Comparison of ENCODE assay signal across 11 cellular contexts in genomic region chr14:105195533-105196227, GRCh38. TPM values are rescaled to one million over a fixed set of nuclear protein-coding genes. Genes with fewer than 3 reads are reported as not detected.
A peak's percentile ranks its signal among the peaks of the same experiment; 100 is the strongest.
DNase-seq lines count a peak whose midpoint lies in the region; ATAC-seq and TF ChIP-seq lines count a peak whose summit lies in the region.
"Had no signal": no experiment of that assay in that cellular context is flagged by ENCODE, and none has a peak within 500 bp of the region (broad histone marks: within the 10 kb centered on the region; RNA-seq: fewer than 3 reads in every experiment).

No MANE protein-coding gene starts in this region.

- no peak overlapping the region for H3K4ac ChIP-seq in trophoblast cell (ENCODE audit: low read depth, low read length)

- H3K14ac ChIP-seq in trophoblast cell (ENCODE audit: low read length) = no peak overlapping the region

- no peak overlapping the region for H2AFZ ChIP-seq in Karpas-422 (ENCODE audit: low read length)
- H2AFZ ChIP-seq in trophoblast cell (ENCODE audit: insufficient read depth, low read length, poor library complexity) = no peak overlapping the region
- no peak overlapping the region for H2AFZ ChIP-seq in mammary epithelial cell (ENCODE audit: low read depth, low read length)

- H3K4me3 ChIP-seq in Karpas-422 (ENCODE audit: low read length) = no peak overlapping the region
- H3K4me3 ChIP-seq in gastroesophageal sphincter = peak overlapping the region in 1 of 2 donors; percentile 30
- no peak overlapping the region for H3K4me3 ChIP-seq in trophoblast cell (ENCODE audit: low read depth, low read length)
- H3K4me3 ChIP-seq in coronary artery = no peak overlapping the region
- H3K4me3 ChIP-seq in mammary epithelial cell (replicated peaks in 1 of 3; ENCODE audit: insufficient read depth in 1 of 3, low read depth in 2 of 3, low read length in 3 of 3) = no peak overlapping the region

- dilution Hi-C loops in mammary epithelial cell (cut with HindIII; ENCODE audit: low sequenced_read_pairs) = loop anchor here (25.0 kb wide), 1 partner anchor 92 kb away; no protein-coding TSS in a partner anchor

- no peak overlapping the region for H3K18ac ChIP-seq in trophoblast cell (ENCODE audit: low read length)

- in situ Hi-C loops in mammary epithelial cell (cut with MboI; ENCODE audit: low sequenced_read_pairs in 2 of 2) = no loop called here

- no peaks in the 10 kb centered on the region for H3K9me3 ChIP-seq in Karpas-422 (ENCODE audit: low read length)
- no peaks in the 10 kb centered on the region for H3K9me3 ChIP-seq in gastroesophageal sphincter
- H3K9me3 ChIP-seq in trophoblast cell (ENCODE audit: insufficient read depth, low read depth, low read length) = peaks cover 4% of the 10 kb centered on the region
- H3K9me3 ChIP-seq in mammary epithelial cell (replicated peaks; ENCODE audit: insufficient read depth, low read length) = no peaks in the 10 kb centered on the region

- ATAC-seq in gastroesophageal sphincter = no peak

- H3K4me1 ChIP-seq in Karpas-422 (ENCODE audit: low read length) (peaks cover 5% of the 10 kb centered on the region), gastroesophageal sphincter (peaks cover 0 to 61% (median 21%) of the 10 kb centered on the region in 3 donors), trophoblast cell (ENCODE audit: control insufficient read depth in 1 of 2, insufficient read depth in 2 of 2, low read length in 2 of 2) (peaks cover 0 to 10% of the 10 kb centered on the region in 2 experiments), mammary epithelial cell (ENCODE audit: insufficient read depth, low read length) (peaks cover 11% of the 10 kb centered on the region)

- H3K27ac ChIP-seq in Karpas-422 (ENCODE audit: low read length) (no peak overlapping the region), gastroesophageal sphincter (peak overlapping the region in 3 of 4 donors; percentile 51 to 69 (median 68)), trophoblast cell (ENCODE audit: low read depth, low read length) (no peak overlapping the region), coronary artery (peak overlapping the region in 1 of 2 donors; percentile 73), mammary epithelial cell (ENCODE audit: insufficient read depth, low read depth, low read length) (no peak overlapping the region)

- DNase-seq in NCI-H82 (lab: John Stamatoyannopoulos, UW) (peak; percentile 37), NCI-H82 treated with DMSO at 0.1 percent for 48 hours (lab: John Stamatoyannopoulos, UW; ENCODE audit: unreplicated experiment) (no peak), Karpas-422 (peak; percentile 58), trophoblast cell (no peak), coronary artery (ENCODE audit: low spot score) (no peak), mammary epithelial cell (no peak)
- DNase-seq in stimulated activated CD4-positive, alpha-beta T cell treated with anti-CD3 and anti-CD28 coated beads, Interleukin-1b, Interleukin-23, amount 100 ng/mL, for 48 hours = no peak
- DNase-seq: 8988T, aorta, erythroblast had no signal

- H2AK5ac ChIP-seq in trophoblast cell (ENCODE audit: low read length) = no peak overlapping the region

- no peak overlapping the region for H4K91ac ChIP-seq in trophoblast cell (ENCODE audit: low read depth, low read length)

- no peak overlapping the region for H4K12ac ChIP-seq in trophoblast cell (ENCODE audit: low read depth, low read length)

- H3K9me2 ChIP-seq in Karpas-422 (replicated peaks; ENCODE audit: insufficient read depth, low read length) = no peaks in the 10 kb centered on the region

- 20 to 58% methylated on average over 1 to 3 of the region's 25 CpGs for WGBS in gastroesophageal sphincter (ENCODE audit: low coverage in 1 of 2), 2 donors
- WGBS in trophoblast cell (ENCODE audit: extremely low coverage, insufficient coverage, insufficient read length) = no CpG with 5 or more reads among the region's 25 CpGs
- WGBS in mammary epithelial cell (ENCODE audit: low coverage, missing lambda C conversion rate) = 84% methylated on average over 11 of the region's 25 CpGs

- H4K20me1 ChIP-seq in Karpas-422 (ENCODE audit: insufficient read depth, low read depth, low read length) (peaks cover 26% of the 10 kb centered on the region; the same call in 1 of the 2 replicates), mammary epithelial cell (ENCODE audit: insufficient read depth, low read length) (no peaks in the 10 kb centered on the region)

- no peak overlapping the region for H2BK12ac ChIP-seq in trophoblast cell (ENCODE audit: low read length)

- peak overlapping the region; percentile 6 for H4K8ac ChIP-seq in trophoblast cell (ENCODE audit: low read depth, low read length)

- no peak for TF ChIP-seq CTCF in gastroesophageal sphincter (IDR thresholded peaks at IDR 0.05)
- TF ChIP-seq CTCF in coronary artery (IDR thresholded peaks at IDR 0.05) = no peak
- no peak for TF ChIP-seq CTCF in mammary epithelial cell (conservative IDR thresholded peaks at IDR 0.05 in 1 of 2, IDR thresholded peaks at IDR 0.05 in 1 of 2; ENCODE audit: extremely low read depth in 1 of 2, insufficient read depth in 1 of 2, low read depth in 1 of 2, low read length in 2 of 2)

- no peak for TF ChIP-seq POLR2A in gastroesophageal sphincter (IDR thresholded peaks at IDR 0.05)

- no peak overlapping the region for H3K23ac ChIP-seq in trophoblast cell (ENCODE audit: low read length)

- intact Hi-C loops in mammary epithelial cell (cut with micrococcal nuclease) = no loop called here

- no peak for TF ChIP-seq EP300 in gastroesophageal sphincter (IDR thresholded peaks at IDR 0.05)

- no peaks in the 10 kb centered on the region for H3K79me1 ChIP-seq in trophoblast cell (ENCODE audit: low read length)

- no peak overlapping the region for H2BK5ac ChIP-seq in trophoblast cell (ENCODE audit: low read depth, low read length, poor library complexity)

- H3K27me3 ChIP-seq in Karpas-422 (ENCODE audit: low read length) = no peaks in the 10 kb centered on the region
- H3K27me3 ChIP-seq in gastroesophageal sphincter = peaks cover 100% of the 10 kb centered on the region
- peaks cover 17% of the 10 kb centered on the region for H3K27me3 ChIP-seq in trophoblast cell (ENCODE audit: insufficient read depth, low read length)
- H3K27me3 ChIP-seq in mammary epithelial cell (ENCODE audit: insufficient read depth, low read length) = peaks cover 8% of the 10 kb centered on the region

- H3K4me2 ChIP-seq in Karpas-422 (ENCODE audit: low read depth, low read length, poor library complexity, severe bottlenecking) (no peak overlapping the region), trophoblast cell (ENCODE audit: low read length) (peak overlapping the region; percentile 57), mammary epithelial cell (ENCODE audit: insufficient read depth, low read depth, low read length) (no peak overlapping the region)

- H3K36me3 ChIP-seq in Karpas-422 (ENCODE audit: insufficient read depth, low read length) = no peaks in the 10 kb centered on the region
- no peaks in the 10 kb centered on the region for H3K36me3 ChIP-seq in gastroesophageal sphincter
- no peaks in the 10 kb centered on the region for H3K36me3 ChIP-seq in trophoblast cell (ENCODE audit: control insufficient read depth in 1 of 2, insufficient read depth in 2 of 2, low read length in 2 of 2)
- no peaks in the 10 kb centered on the region for H3K36me3 ChIP-seq in mammary epithelial cell (ENCODE audit: insufficient read depth, low read length)

- H3K79me2 ChIP-seq in Karpas-422 (ENCODE audit: low read length) (no peaks in the 10 kb centered on the region), trophoblast cell (ENCODE audit: control insufficient read depth, insufficient read depth, low read length, poor library complexity) (no peaks in the 10 kb centered on the region), mammary epithelial cell (ENCODE audit: insufficient read depth, low read length) (no peaks in the 10 kb centered on the region)

- BruUV-seq in mammary epithelial cell (replicated peaks; lab: Mats Ljungman, UMichigan) = no TSS peak

- CTCF ChIA-PET in mammary epithelial cell (lab: Charles Lee; ENCODE audit: low non-redundant PET) = no interaction called here

- H2BK120ac ChIP-seq in trophoblast cell (ENCODE audit: insufficient read depth, low read length, poor library complexity) = no peak overlapping the region

- H3K9ac ChIP-seq in Karpas-422 (ENCODE audit: low read length) (no peak overlapping the region), trophoblast cell (ENCODE audit: low read length) (no peak overlapping the region), mammary epithelial cell (ENCODE audit: insufficient read depth, low read length) (no peak overlapping the region)

RNA-seq across cellular contexts. Expression of gene NUDT14, which starts 14.6 kb away (rescaled TPM):
- 20.6 and 30.1 TPM in 2 replicates for total RNA-seq in Karpas-422 (2014; rRNA removed; shearing (Covaris generic); ENCODE audit: low replicate concordance)
- total RNA-seq in gastroesophageal sphincter = 1 to 10 TPM; 3.4 to 8.4 (median 4.6) TPM
- 8.6 and 9.6 TPM in 2 replicates for polyA plus RNA-seq in trophoblast cell (2013)
- total RNA-seq in mammary epithelial cell = 10 to 100 TPM; 32.0 to 41.9 TPM
- 19.8 TPM for polyA plus RNA-seq in mammary epithelial cell
- polyA minus RNA-seq in mammary epithelial cell = 23.2 TPM

RNA-seq across cellular contexts. Expression of gene JAG2, which starts 27.1 kb away (rescaled TPM):
- 0.29 TPM in 1 of 2 replicates, not detected in the other for total RNA-seq in Karpas-422 (2014; rRNA removed; shearing (Covaris generic); ENCODE audit: low replicate concordance)
- 10 to 100 TPM in 3 of 4 donors, 1 to 10 TPM in 1; 3.7 to 18.8 (median 14.5) TPM for total RNA-seq in gastroesophageal sphincter
- polyA plus RNA-seq in trophoblast cell (2013) = 1.6 and 2.0 TPM in 2 replicates
- 100 to 1,000 TPM in 1 of 2 donors, 10 to 100 TPM in 1; 75.2 to 124 TPM for total RNA-seq in mammary epithelial cell
- 42.6 TPM for polyA plus RNA-seq in mammary epithelial cell
- 67.1 TPM for polyA minus RNA-seq in mammary epithelial cell

RNA-seq across cellular contexts. Expression of gene BTBD6, which starts 52.7 kb away (rescaled TPM):
- total RNA-seq in Karpas-422 (2014; rRNA removed; shearing (Covaris generic); ENCODE audit: low replicate concordance) = 58.9 and 130 TPM in 2 replicates
- total RNA-seq in gastroesophageal sphincter (10 to 100 TPM; 50.9 to 80.7 (median 66.1) TPM), mammary epithelial cell (10 to 100 TPM; 37.0 to 48.0 TPM)
- 18.3 and 18.8 TPM in 2 replicates for polyA plus RNA-seq in trophoblast cell (2013)
- polyA plus RNA-seq in mammary epithelial cell = 45.9 TPM
- polyA minus RNA-seq in mammary epithelial cell = 54.2 TPM

Comparison
In these comparisons a context has a peak if more than half of its experiments do, and no peak if none do; other contexts are left out.
1. DNase-seq: peak in NCI-H82 (single experiment) and Karpas-422 (single experiment); none in NCI-H82 treated with DMSO at 0.1 percent for 48 hours (single experiment), trophoblast cell (0 of 2), coronary artery (single experiment), mammary epithelial cell (single experiment) and stimulated activated CD4-positive, alpha-beta T cell treated with anti-CD3 and anti-CD28 coated beads, Interleukin-1b, Interleukin-23, amount 100 ng/mL, for 48 hours (single experiment).
2. H3K27ac ChIP-seq: peak in gastroesophageal sphincter (3 of 4); none in Karpas-422 (single experiment), trophoblast cell (single experiment) and mammary epithelial cell (single experiment).